In genomic region chr11:64723117-64723906, GRCh38 we compare ENCODE assay signal across 8 cellular contexts. TPM values are rescaled to one million over a fixed set of nuclear protein-coding genes. Genes with fewer than 3 reads are reported as not detected.
DNase-seq lines count a peak whose midpoint lies in the region; ATAC-seq, FAIRE-seq and TF ChIP-seq lines count a peak whose summit lies in the region.

TSS of gene NRXN2 (minus strand) at chr11:64723197. CDS start at chr11:64713699, 9,498 bp downstream.

- H3K9me3 ChIP-seq in A549, result no peaks in the 10 kb centered on the region
- no peaks in the 10 kb centered on the region for H3K9me3 ChIP-seq in liver (ENCODE audit: control insufficient read depth in 4 of 4, low read length in 3 of 4)

- no peaks in the 10 kb centered on the region for H3K36me3 ChIP-seq in liver (ENCODE audit: control insufficient read depth in 4 of 4, insufficient read depth in 3 of 4, low read depth in 1 of 4, low read length in 3 of 4)

- POLR2A ChIA-PET in A549 (lab: Yijun Ruan, JAX), result no interaction called here
- POLR2A ChIA-PET in activated CD4-positive, alpha-beta T cell treated with anti-CD3 and anti-CD28 coated beads, Interleukin-2, amount 10 ng/mL, durations not matched to agents 7 days and 5 days (lab: Charles Lee), result no interaction called here

- TF ChIP-seq POLR2A in A549 (IDR thresholded peaks at IDR 0.05; ENCODE audit: low read length), result no peak

- H3K4me1 Mint-ChIP-seq in activated CD4-positive, alpha-beta T cell treated with anti-CD3 and anti-CD28 coated beads, Interleukin-2, amount 10 ng/mL, durations not matched to agents 7 days and 5 days, result peaks cover 15% of the 10 kb centered on the region

- no peak within 1 kb of the TSS for H3K9ac ChIP-seq in liver (ENCODE audit: low read depth in 1 of 2, low read length in 2 of 2)

- ATAC-seq in A549 (peak; percentile 90 to 98), GM18867 (IDR thresholded peaks at IDR 0.05; ENCODE audit: unreplicated experiment) (peak; percentile 85), HG03159 (IDR thresholded peaks at IDR 0.05; ENCODE audit: unreplicated experiment) (peak; percentile 73)

- H3K4me3 ChIP-seq in A549, result peak within 1 kb of the TSS; percentile 94
- H3K4me3 ChIP-seq in liver (ENCODE audit: low read depth in 1 of 3, low read length in 3 of 3), result peak within 1 kb of the TSS in 2 of 3 donors; percentile 35 to 52

- TF ChIP-seq RAD21 in A549 (conservative IDR thresholded peaks at IDR 0.05 in 1 of 2, IDR thresholded peaks at IDR 0.05 in 1 of 2) (peak; percentile 54 to 75; a peak in 4 of 5 replicates), liver (IDR thresholded peaks at IDR 0.05) (peak; percentile 60 to 74)

- FAIRE-seq in A549 (lab: Jason Lieb, UNC), result no peak

- DNase-seq in A549 (ENCODE audit: low read depth in 1 of 2, low spot score in 1 of 2) (peak; percentile 88 to 98), NCI-H446 treated with DMSO at 0.1 percent for 48 hours (lab: John Stamatoyannopoulos, UW) (peak; percentile 71), dedifferentiated amniotic fluid mesenchymal stem cell (ENCODE audit: extremely low spot score) (peak; percentile 76)
- peak; percentile 88 for DNase-seq in activated CD4-positive, alpha-beta T cell treated with anti-CD3 and anti-CD28 coated beads, Interleukin-2, amount 10 ng/mL, durations not matched to agents 7 days and 5 days
- peak; percentile 88 for DNase-seq in stimulated activated CD4-positive, alpha-beta T cell treated with anti-CD3 and anti-CD28 coated beads, Interleukin-4, amount 100 ng/mL, for 24 hours

- H3K36me3 Mint-ChIP-seq in activated CD4-positive, alpha-beta T cell treated with anti-CD3 and anti-CD28 coated beads, Interleukin-2, amount 10 ng/mL, durations not matched to agents 7 days and 5 days (ENCODE audit: low read depth), result peaks cover 10% of the 10 kb centered on the region

- CTCF ChIA-PET in A549 (lab: Yijun Ruan, JAX), result interaction anchor here (0.6 to 2.0 kb wide), 3 partner anchors 10 to 64 kb away, joined by 4 to 16 read pairs (median 7); no protein-coding TSS in a partner anchor
- CTCF ChIA-PET in activated CD4-positive, alpha-beta T cell treated with anti-CD3 and anti-CD28 coated beads, Interleukin-2, amount 10 ng/mL, durations not matched to agents 7 days and 5 days (lab: Charles Lee), result interaction anchor here (0.6 to 1.1 kb wide), 2 partner anchors 52 to 290 kb away, joined by 3 to 4 read pairs; no protein-coding TSS in a partner anchor

- 0% methylated on average over 14 of the region's 66 CpGs for WGBS in A549 (ENCODE audit: missing lambda C conversion rate)
- 6% methylated on average over 66 of the region's 66 CpGs for WGBS in liver

- peak within 1 kb of the TSS; percentile 58 for H3K4me3 Mint-ChIP-seq in activated CD4-positive, alpha-beta T cell treated with anti-CD3 and anti-CD28 coated beads, Interleukin-2, amount 10 ng/mL, durations not matched to agents 7 days and 5 days

- H3K27ac ChIP-seq in A549 (peak within 1 kb of the TSS; percentile 88 to 95), liver (ENCODE audit: low read depth in 1 of 2, low read length in 2 of 2) (peak within 1 kb of the TSS in 1 of 2 donors; percentile 31)

- peaks cover 30% of the 10 kb centered on the region for H3K27me3 Mint-ChIP-seq in activated CD4-positive, alpha-beta T cell treated with anti-CD3 and anti-CD28 coated beads, Interleukin-2, amount 10 ng/mL, durations not matched to agents 7 days and 5 days

- TF ChIP-seq EP300 in A549 (IDR thresholded peaks at IDR 0.05), result no peak

- no peaks in the 10 kb centered on the region for H3K9me3 Mint-ChIP-seq in activated CD4-positive, alpha-beta T cell treated with anti-CD3 and anti-CD28 coated beads, Interleukin-2, amount 10 ng/mL, durations not matched to agents 7 days and 5 days

- H3K27ac Mint-ChIP-seq in activated CD4-positive, alpha-beta T cell treated with anti-CD3 and anti-CD28 coated beads, Interleukin-2, amount 10 ng/mL, durations not matched to agents 7 days and 5 days, result peak within 1 kb of the TSS; percentile 25

- peak within 1 kb of the TSS; percentile 100 for H3K4me2 ChIP-seq in A549

- TF ChIP-seq CTCF in A549 (IDR thresholded peaks at IDR 0.05) (peak; percentile 96), liver (IDR thresholded peaks at IDR 0.05; ENCODE audit: low read depth, low read length, missing input control) (peak; percentile 56)

- H3K4me1 ChIP-seq in A549 (peaks cover 18% of the 10 kb centered on the region; the same call in 2 of the 3 replicates), liver (ENCODE audit: control insufficient read depth in 4 of 4, insufficient read depth in 4 of 4, low read length in 3 of 4) (peaks cover 14 to 43% (median 36%) of the 10 kb centered on the region in 4 donors)

- H3K27me3 ChIP-seq in liver (ENCODE audit: control insufficient read depth in 4 of 4, insufficient read depth in 4 of 4, low read length in 3 of 4), result peaks cover 0 to 5% (median under 1%) of the 10 kb centered on the region in 4 donors

TF ChIP-seq in A549, 52 proteins besides CTCF, POLR2A, EP300 and RAD21 (continues in another document):
- TF ChIP-seq PBX3 (IDR thresholded peaks at IDR 0.05), result peak; percentile 93
- TF ChIP-seq E2F6 (IDR thresholded peaks at IDR 0.05; ENCODE audit: borderline replicate concordance, low read depth), result peak; percentile 70; the same call in 1 of the 2 replicates
- no peak for TF ChIP-seq RNF2 (IDR thresholded peaks at IDR 0.05; ENCODE audit: borderline replicate concordance, low read depth)
- no peak for TF ChIP-seq CBX8 (IDR thresholded peaks at IDR 0.05)

TF ChIP-seq in liver, 16 proteins besides CTCF, POLR2A, EP300 and RAD21:
- no peak for TF ChIP-seq JUND (IDR thresholded peaks at IDR 0.05)
- peak; percentile 60 for TF ChIP-seq SP1 (IDR thresholded peaks at IDR 0.05)
- TF ChIP-seq TAF1 (conservative IDR thresholded peaks at IDR 0.05), result no peak
- TF ChIP-seq FOXA1 (IDR thresholded peaks at IDR 0.05), result no peak

RNA-seq across cellular contexts. Expression of gene NRXN2, which starts in this region (rescaled TPM):
- not detected in 2 replicates for polyA plus RNA-seq in A549 (2011; rRNA removed)
- 0.06 and 0.11 TPM in 2 replicates for polyA plus RNA-seq in A549 (2012; cell fraction: cytosol; rRNA removed)
- 0.01 and 0.02 TPM in 2 replicates for polyA plus RNA-seq in A549 (2012; cell fraction: nucleus; rRNA removed)
- 0.04 to 0.17 TPM (median 0.07 TPM) in 3 replicates for polyA plus RNA-seq in A549 (2017; fragmentation: RNase III; extraction: RNeasy Plus Mini Kit Qiagen cat#74134 plus additional on column Dnase treatment)
- polyA minus RNA-seq in A549 (2011; rRNA and poly(A)+ RNA removed), result not detected in 2 replicates
- under 1 TPM; 0.07 to 0.15 TPM for total RNA-seq in activated CD4-positive, alpha-beta T cell treated with anti-CD3 and anti-CD28 coated beads, Interleukin-2, amount 10 ng/mL, durations not matched to agents 7 days and 5 days
- under 1 TPM; 0.17 to 0.79 TPM for total RNA-seq in liver
- polyA plus RNA-seq in liver, result 1 to 10 TPM; 2.1 to 2.8 TPM

Comparison
In these comparisons a context has a peak if more than half of its experiments do, and no peak if none do; other contexts are left out.
1. Peak in DNase-seq, ATAC-seq, H3K4me3 ChIP-seq, H3K27ac ChIP-seq and H3K4me2 ChIP-seq in A549; RNA of the gene not detected or under 1 TPM.
2. Peak in DNase-seq in activated CD4-positive, alpha-beta T cell treated with anti-CD3 and anti-CD28 coated beads, Interleukin-2, amount 10 ng/mL, durations not matched to agents 7 days and 5 days; RNA of the gene not detected or under 1 TPM.